ENCODE assay signal across 8 cellular contexts in genomic region chr11:67436459-67437081, GRCh38. TPM values are rescaled to one million over a fixed set of nuclear protein-coding genes. Genes with fewer than 3 reads are reported as not detected.
DNase-seq lines count a peak whose midpoint lies in the region; ATAC-seq and TF ChIP-seq lines count a peak whose summit lies in the region.

No MANE protein-coding gene starts in this region.

- H3K27me3 ChIP-seq in heart left ventricle = no peaks in the 10 kb centered on the region

- intact Hi-C loops in left ventricle myocardium superior (cut with micrococcal nuclease) (no loop called here), heart left ventricle (cut with DNase I) (no loop called here)

- TF ChIP-seq CTCF in heart left ventricle (IDR thresholded peaks at IDR 0.05) (no peak), coronary artery (IDR thresholded peaks at IDR 0.05) (no peak)

- no peaks in the 10 kb centered on the region for H3K27me3 Mint-ChIP-seq in T-helper 1 cell treated with Interleukin-12 subunit alpha and Interleukin-12 subunit beta and Interleukin-4 antibody, amounts not matched to agents 30 μg/mL and 1 μg/mL, for 36 hours (ENCODE audit: low read depth)

- H3K27ac ChIP-seq in heart left ventricle (peak overlapping the region in 4 of 12 donors; percentile 26 to 90 (median 46)), coronary artery (peak overlapping the region in 1 of 2 donors; percentile 58)

- peak overlapping the region in 2 of 12 donors; percentile 40 to 62 for H3K4me3 ChIP-seq in heart left ventricle
- peak overlapping the region; percentile 28 for H3K4me3 ChIP-seq in coronary artery

- peaks cover 0 to 88% (median 50%) of the 10 kb centered on the region in 9 donors for H3K36me3 ChIP-seq in heart left ventricle

- no peaks in the 10 kb centered on the region for H3K9me3 ChIP-seq in heart left ventricle

- DNase-seq in left ventricle myocardium superior = no peak
- DNase-seq in heart left ventricle = no peak
- no peak for DNase-seq in coronary artery (ENCODE audit: low spot score)
- peak; percentile 58 for DNase-seq in stimulated activated CD4-positive, alpha-beta T cell treated with anti-CD3 and anti-CD28 coated beads, Interleukin-2, amount 100 ng/mL, for 4 hours (ENCODE audit: low read depth)
- DNase-seq in EL = no peak
- no peak for DNase-seq in NCI-H146 treated with DMSO at 0.1 percent for 48 hours (lab: John Stamatoyannopoulos, UW; ENCODE audit: unreplicated experiment)
- no peak for DNase-seq in cerebellar cortex (ENCODE audit: low spot score)

- TF ChIP-seq POLR2A in heart left ventricle (IDR thresholded peaks at IDR 0.05) = no peak

- peak overlapping the region; percentile 99 for H3K4me3 Mint-ChIP-seq in T-helper 1 cell treated with Interleukin-12 subunit alpha and Interleukin-12 subunit beta and Interleukin-4 antibody, amounts not matched to agents 30 μg/mL and 1 μg/mL, for 36 hours

- H3K4me1 ChIP-seq in heart left ventricle = peaks cover 0 to 54% (median 13%) of the 10 kb centered on the region in 12 donors

- H3K27ac Mint-ChIP-seq in T-helper 1 cell treated with Interleukin-12 subunit alpha and Interleukin-12 subunit beta and Interleukin-4 antibody, amounts not matched to agents 30 μg/mL and 1 μg/mL, for 36 hours = peak overlapping the region; percentile 83

- no peaks in the 10 kb centered on the region for H3K9me3 Mint-ChIP-seq in T-helper 1 cell treated with Interleukin-12 subunit alpha and Interleukin-12 subunit beta and Interleukin-4 antibody, amounts not matched to agents 30 μg/mL and 1 μg/mL, for 36 hours

- H3K4me1 Mint-ChIP-seq in T-helper 1 cell treated with Interleukin-12 subunit alpha and Interleukin-12 subunit beta and Interleukin-4 antibody, amounts not matched to agents 30 μg/mL and 1 μg/mL, for 36 hours (ENCODE audit: low read depth) = peaks cover 38% of the 10 kb centered on the region

- ATAC-seq in left ventricle myocardium superior (peak; percentile 2), heart left ventricle (no peak)

- H3K36me3 Mint-ChIP-seq in T-helper 1 cell treated with Interleukin-12 subunit alpha and Interleukin-12 subunit beta and Interleukin-4 antibody, amounts not matched to agents 30 μg/mL and 1 μg/mL, for 36 hours (ENCODE audit: low read depth) = peaks cover 42% of the 10 kb centered on the region

- WGBS in heart left ventricle, 4 donors = 53 to 65% (median 56%) methylated on average over 6 of the region's 6 CpGs

RNA-seq across cellular contexts. Expression of gene PTPRCAP, which starts 0.9 kb away (rescaled TPM):
- 2.0 TPM for total RNA-seq in left ventricle myocardium superior
- 10 to 100 TPM in 1 of 9 donors, 1 to 10 TPM in 4, under 1 TPM in 4; 0.50 to 11.0 (median 1.3) TPM for total RNA-seq in heart left ventricle
- 1 to 10 TPM; 1.1 to 1.4 TPM for polyA plus RNA-seq in heart left ventricle

RNA-seq across cellular contexts. Expression of gene CORO1B, which starts 6.7 kb away (rescaled TPM):
- total RNA-seq in left ventricle myocardium superior (23.2 TPM), heart left ventricle (10 to 100 TPM; 14.6 to 53.3 (median 21.2) TPM)
- polyA plus RNA-seq in heart left ventricle = 10 to 100 TPM; 17.1 to 37.0 TPM

RNA-seq across cellular contexts. Expression of gene RPS6KB2, which starts 8.3 kb away (rescaled TPM):
- total RNA-seq in left ventricle myocardium superior = 25.1 TPM
- 10 to 100 TPM; 19.3 to 32.8 (median 25.2) TPM for total RNA-seq in heart left ventricle
- 10 to 100 TPM; 33.3 to 36.0 TPM for polyA plus RNA-seq in heart left ventricle

RNA-seq across cellular contexts. Expression of gene GPR152, which starts 16.0 kb away (rescaled TPM):
- total RNA-seq in left ventricle myocardium superior (not detected), heart left ventricle (not detected)
- polyA plus RNA-seq in heart left ventricle = not detected

RNA-seq across cellular contexts. Expression of gene CABP4, which starts 18.6 kb away (rescaled TPM):
- total RNA-seq in left ventricle myocardium superior = 0.64 TPM
- 1 to 10 TPM in 3 of 9 donors, under 1 TPM in 5, not detected in 1; 0.25 to 4.2 (median 0.61) TPM for total RNA-seq in heart left ventricle
- polyA plus RNA-seq in heart left ventricle = under 1 TPM; 0.44 to 0.57 TPM
